Comparison of ENCODE assay signal across 19 cellular contexts in the genomic region with DNA sequence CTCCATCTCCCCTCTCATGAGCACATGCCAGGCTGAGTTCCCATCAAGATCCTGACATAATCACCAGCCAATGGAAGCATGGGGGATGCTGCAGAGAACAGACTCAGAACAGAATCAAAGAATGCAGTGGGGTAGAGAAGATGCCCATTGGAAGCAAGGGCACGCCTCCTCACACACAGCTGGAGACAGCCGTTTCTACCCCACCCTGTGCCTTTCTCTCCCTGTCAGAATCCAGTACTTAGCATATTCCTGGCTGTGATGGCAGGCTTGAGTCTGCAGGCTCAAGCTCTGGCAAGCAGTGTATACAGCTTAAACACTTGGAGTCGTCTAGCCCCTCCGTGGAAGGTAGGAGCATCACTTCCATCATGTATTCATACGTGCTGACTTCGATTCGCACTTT.
"Had no signal": no experiment of that assay in that cellular context is flagged by ENCODE, and none has a peak within 500 bp of the region (broad histone marks: within the 10 kb centered on the region; RNA-seq: fewer than 3 reads in every experiment).

No MANE protein-coding gene starts in this region.

- H3K4me3 ChIP-seq: colonic mucosa, esophagus squamous epithelium, lung, right lobe of liver, suprapubic skin, tibial artery, upper lobe of left lung had no signal

- H3K4me1 ChIP-seq: colonic mucosa, esophagus squamous epithelium, right lobe of liver, suprapubic skin, tibial artery, upper lobe of left lung had no signal

- FAIRE-seq: kidney had no signal

- H3K27ac ChIP-seq: colonic mucosa, esophagus squamous epithelium, neutrophil, right lobe of liver, suprapubic skin, tibial artery, upper lobe of left lung had no signal

- H3K4me3 Mint-ChIP-seq: naive B cell; nephron; stimulated activated naive B cell treated with anti-CD40 and anti-IgM and Interleukin-4, amounts not matched to agents 10 μg/mL and 1 μg/mL and 100 μg/mL, for 72 hours had no signal

- H3K9me3 Mint-ChIP-seq: nephron had no signal

- H3K36me3 ChIP-seq: colonic mucosa, esophagus squamous epithelium, neutrophil, right lobe of liver, suprapubic skin, tibial artery, upper lobe of left lung had no signal

- H3K9me3 ChIP-seq: colonic mucosa, esophagus squamous epithelium, neutrophil, right lobe of liver, suprapubic skin, tibial artery, upper lobe of left lung had no signal

- ATAC-seq: left colon, left ventricle myocardium superior, right lobe of liver had no signal

- H3K27me3 Mint-ChIP-seq: naive B cell; stimulated activated naive B cell treated with anti-CD40 and anti-IgM and Interleukin-4, amounts not matched to agents 10 μg/mL and 1 μg/mL and 100 μg/mL, for 72 hours had no signal

- H3K36me3 Mint-ChIP-seq: naive B cell; stimulated activated naive B cell treated with anti-CD40 and anti-IgM and Interleukin-4, amounts not matched to agents 10 μg/mL and 1 μg/mL and 100 μg/mL, for 72 hours had no signal

- H3K27ac Mint-ChIP-seq: naive B cell; nephron; stimulated activated naive B cell treated with anti-CD40 and anti-IgM and Interleukin-4, amounts not matched to agents 10 μg/mL and 1 μg/mL and 100 μg/mL, for 72 hours had no signal

- H3K27me3 ChIP-seq: colonic mucosa, esophagus squamous epithelium, neutrophil, right lobe of liver, suprapubic skin, tibial artery, upper lobe of left lung had no signal

- H3K4me1 Mint-ChIP-seq: naive B cell; nephron; stimulated activated naive B cell treated with anti-CD40 and anti-IgM and Interleukin-4, amounts not matched to agents 10 μg/mL and 1 μg/mL and 100 μg/mL, for 72 hours had no signal

- DNase-seq: caudate nucleus; colonic mucosa; dermis blood vessel endothelial cell; esophagus squamous epithelium; kidney; left colon; left ventricle myocardium superior; naive B cell; posterior cingulate gyrus; right lobe of liver; stimulated activated CD4-positive, alpha-beta T cell treated with anti-CD3 and anti-CD28 coated beads, Interleukin-2, amount 100 ng/mL, for 24 hours; stimulated activated CD4-positive, alpha-beta T cell treated with anti-CD3 and anti-CD28 coated beads, Interleukin-4, amount 100 ng/mL, for 4 hours; stimulated activated naive B cell treated with anti-CD40 and anti-IgM and Interleukin-4, amounts not matched to agents 10 μg/mL and 1 μg/mL and 100 μg/mL, for 72 hours; tibial artery; upper lobe of left lung had no signal
